ENCODE assay signal across 8 cellular contexts in genomic region chr7:33109758-33110238, GRCh38. TPM values are rescaled to one million over a fixed set of nuclear protein-coding genes. Genes with fewer than 3 reads are reported as not detected.
DNase-seq lines count a peak whose midpoint lies in the region; ATAC-seq, FAIRE-seq and TF ChIP-seq lines count a peak whose summit lies in the region.

No MANE protein-coding gene starts in this region.

- POLR2A ChIA-PET in GM12878 (lab: Charles Lee): interaction anchor here (1.0 kb wide), 1 partner anchor 20 kb away, joined by 3 read pairs; no protein-coding TSS in a partner anchor

- no peaks in the 10 kb centered on the region for H3K9me3 ChIP-seq in GM12878 (replicated peaks; ENCODE audit: control insufficient read depth, insufficient read depth, low read length)

- no peaks in the 10 kb centered on the region for H3K36me3 Mint-ChIP-seq in type B pancreatic cell

- H3K4me2 ChIP-seq in GM12878 (ENCODE audit: control insufficient read depth, insufficient read depth): peak overlapping the region; percentile 79

- in situ Hi-C loops in GM12878 (cut with MboI): loop anchor here (10.0 kb wide), 1 partner anchor 415 kb away; no protein-coding TSS in a partner anchor

- H2AFZ ChIP-seq in GM12878 (ENCODE audit: control insufficient read depth, low read depth, low read length): peak overlapping the region; percentile 76

- no peaks in the 10 kb centered on the region for H3K9me3 Mint-ChIP-seq in type B pancreatic cell

- RAD21 ChIA-PET in GM12878 (lab: Charles Lee; ENCODE audit: unreplicated experiment): interaction anchor here (1.1 to 2.0 kb wide), 3 partner anchors 20 to 70 kb away, joined by 3 to 14 read pairs (median 4); no protein-coding TSS in a partner anchor

- TF ChIP-seq EP300 in GM12878 (IDR thresholded peaks at IDR 0.05; ENCODE audit: borderline replicate concordance in 1 of 2, control insufficient read depth in 1 of 2, low read depth in 2 of 2, low read length in 2 of 2): no peak

- H3K79me2 ChIP-seq in GM12878 (ENCODE audit: control insufficient read depth, insufficient read depth, low read length): peaks cover 31% of the 10 kb centered on the region

- WGBS in GM12878 (ENCODE audit: insufficient coverage, insufficient replicate concordance, low lambda C conversion rate, missing lambda C conversion rate): 1% methylated on average over 11 of the region's 11 CpGs
- 13 to 16% methylated on average over 11 of the region's 11 CpGs for WGBS in lower leg skin, 2 donors

- H3K4me3 ChIP-seq in GM12878 (peak overlapping the region; percentile 72; the same call in 1 of the 2 replicates), lower leg skin (ENCODE audit: low read depth, poor library complexity, severe bottlenecking) (peak overlapping the region; percentile 91)

- FAIRE-seq in GM12878 (lab: Jason Lieb, UNC): no peak

- H3K27me3 Mint-ChIP-seq in type B pancreatic cell: peaks cover 27% of the 10 kb centered on the region

- TF ChIP-seq POLR2A in GM12878 (IDR thresholded peaks at IDR 0.05; ENCODE audit: low read depth, low read length) (no peak), lower leg skin (IDR thresholded peaks at IDR 0.05) (no peak)

- DNase-seq in ELR (ENCODE audit: low read depth) (peak; percentile 77), NCI-H146 (lab: John Stamatoyannopoulos, UW) (peak; percentile 24), GM12878 (ENCODE audit: low read depth, low spot score) (no peak), lower leg skin (ENCODE audit: low spot score in 2 of 2) (no peak), type B pancreatic cell (ENCODE audit: extremely low spot score, unreplicated experiment) (no peak), retina (no peak), left colon (no peak), HuH-7 (ENCODE audit: low spot score) (no peak)

- H3K4me1 Mint-ChIP-seq in type B pancreatic cell (ENCODE audit: unreplicated experiment): peaks cover 27% of the 10 kb centered on the region

- 0 out of 2 replicates have a peak, but pooled peaks cover 2% of the 10 kb centered on the region for H4K20me1 ChIP-seq in GM12878 (ENCODE audit: control insufficient read depth, insufficient read depth)

- H3K4me3 Mint-ChIP-seq in type B pancreatic cell: peak overlapping the region; percentile 77

- no peak overlapping the region for H3K27ac Mint-ChIP-seq in type B pancreatic cell

- no peaks in the 10 kb centered on the region; a peak in 1 of 4 replicates for H3K27me3 ChIP-seq in GM12878 (replicated peaks in 1 of 2; ENCODE audit: control insufficient read depth in 2 of 2, insufficient read depth in 2 of 2, low read length in 1 of 2)

- SMC1A ChIA-PET in GM12878 (lab: Charles Lee; ENCODE audit: uncharacterized antibody, unreplicated experiment): interaction anchor here (1.0 to 3.0 kb wide), 4 partner anchors 12 to 343 kb away, joined by 3 to 10 read pairs (median 4); partner anchors contain the start of gene BBS9

- no peaks in the 10 kb centered on the region for H3K36me3 ChIP-seq in GM12878 (ENCODE audit: control insufficient read depth in 2 of 2, insufficient read depth in 2 of 2, low read length in 1 of 2)

- TF ChIP-seq CTCF in GM12878 (IDR thresholded peaks at IDR 0.05 in 2 of 3, conservative IDR thresholded peaks at IDR 0.05 in 1 of 3; ENCODE audit: control insufficient read depth in 2 of 3, extremely low read depth in 1 of 3, insufficient read depth in 1 of 3, low read depth in 3 of 3, low read length in 3 of 3) (no peak), lower leg skin (IDR thresholded peaks at IDR 0.05) (no peak), type B pancreatic cell (conservative IDR thresholded peaks at IDR 0.05) (no peak)

- no peak overlapping the region for H3K27ac ChIP-seq in GM12878 (ENCODE audit: control insufficient read depth, insufficient read depth)

- TF ChIP-seq RAD21 in GM12878 (IDR thresholded peaks at IDR 0.05; ENCODE audit: insufficient read depth, low read depth, low read length): no peak

- H3K9ac ChIP-seq in GM12878 (ENCODE audit: control insufficient read depth, insufficient read depth, low read length): no peak overlapping the region

- BruUV-seq in GM12878 (replicated peaks; lab: Mats Ljungman, UMichigan): no TSS peak

- H3K4me1 ChIP-seq in GM12878 (ENCODE audit: control insufficient read depth, insufficient read depth, low read length): peaks cover 11% of the 10 kb centered on the region; the same call in 1 of the 2 replicates

- intact Hi-C loops in GM12878 (cut with micrococcal nuclease; ENCODE audit: unreplicated experiment): loop anchor here (2.0 to 10.0 kb wide), 4 partner anchors 47 to 345 kb away; partner anchors contain the start of genes FKBP9, KBTBD2 and NT5C3A
- intact Hi-C loops in lower leg skin (cut with DNase I; ENCODE audit: low total_unique reads): no loop called here
- intact Hi-C loops in left colon (cut with DNase I, micrococcal nuclease): no loop called here

- ATAC-seq in GM12878 (no peak), left colon (no peak)

- CTCF ChIA-PET in GM12878 (lab: Yijun Ruan, JAX): interaction anchor here (0.5 to 4.4 kb wide), 8 partner anchors 13 to 343 kb away, joined by 3 to 95 read pairs (median 3); partner anchors contain the start of gene NT5C3A

TF ChIP-seq in GM12878, 131 proteins besides CTCF, POLR2A, EP300 and RAD21 (continues in another document):
- no peak for TF ChIP-seq TAF1 (IDR thresholded peaks at IDR 0.05; ENCODE audit: borderline replicate concordance, low read depth, low read length)
- TF ChIP-seq NBN (IDR thresholded peaks at IDR 0.05): 0 out of 2 replicates have a peak, but pooled peaks have one; percentile 34

RNA-seq across cellular contexts. Expression of gene RP9, which starts 0.6 kb away (rescaled TPM):
- 14.0 and 14.6 TPM in 2 replicates for total RNA-seq in GM12878 (2013; cell fraction: nucleolus; rRNA removed)
- total RNA-seq in GM12878 (2014; rRNA removed): 13.9 and 14.8 TPM in 2 replicates
- total RNA-seq in GM12878 (2014; rRNA removed; fragmentation: Illumina TruSeq; extraction: Trizol): 17.7 and 18.5 TPM in 2 replicates
- total RNA-seq in GM12878 (2021): 9.7 and 11.4 TPM in 2 replicates
- 16.2 TPM for polyA plus RNA-seq in GM12878 (2011; ENCODE audit: low read depth)
- 20.2 and 20.3 TPM in 2 replicates for polyA plus RNA-seq in GM12878 (2011; rRNA removed)
- polyA plus RNA-seq in GM12878 (2011; cell fraction: cytosol; rRNA removed): 12.6 and 16.5 TPM in 2 replicates
- polyA plus RNA-seq in GM12878 (2011; cell fraction: nucleus; rRNA removed): 16.5 and 20.0 TPM in 2 replicates
- polyA plus RNA-seq in GM12878 (2012): 15.2 and 16.0 TPM in 2 replicates
- polyA plus RNA-seq in GM12878 (2014; fragmentation: Illumina TruSeq; extraction: Trizol): 20.8 and 25.3 TPM in 2 replicates
- 1 to 10 TPM; 7.6 to 9.6 TPM for polyA plus RNA-seq in GM12878 (2014; fragmentation: Nextera tagmentation; extraction: Ambion mirVana)
- polyA plus RNA-seq in GM12878 (2014; rRNA removed): 16.1 and 16.3 TPM in 2 replicates
- 10 to 100 TPM; 21.8 to 23.9 TPM for polyA plus RNA-seq in GM12878 (2016; fragmentation: Nextera tagmentation; extraction: Ambion mirVana)
- polyA minus RNA-seq in GM12878 (2011; rRNA and poly(A)+ RNA removed): 10.7 and 12.9 TPM in 2 replicates
- 3.5 and 6.7 TPM in 2 replicates for polyA minus RNA-seq in GM12878 (2011; cell fraction: cytosol; rRNA and poly(A)+ RNA removed)
- polyA minus RNA-seq in GM12878 (2011; cell fraction: nucleus; rRNA and poly(A)+ RNA removed): 14.6 and 20.7 TPM in 2 replicates
- total RNA-seq in lower leg skin: 10 to 100 TPM in 1 of 4 donors, 1 to 10 TPM in 3; 5.2 to 16.1 (median 7.3) TPM
- total RNA-seq in type B pancreatic cell (ENCODE audit: low replicate concordance): 17.4 and 21.2 TPM in 2 replicates
- 1 to 10 TPM; 9.5 to 9.9 TPM for total RNA-seq in left colon

RNA-seq across cellular contexts. Expression of gene BBS9, which starts 19.6 kb away (rescaled TPM):
- 41.7 and 42.0 TPM in 2 replicates for total RNA-seq in GM12878 (2013; cell fraction: nucleolus; rRNA removed)
- 2.8 and 3.3 TPM in 2 replicates for total RNA-seq in GM12878 (2014; rRNA removed)
- total RNA-seq in GM12878 (2014; rRNA removed; fragmentation: Illumina TruSeq; extraction: Trizol): 2.4 and 2.8 TPM in 2 replicates
- total RNA-seq in GM12878 (2021): 4.1 and 4.8 TPM in 2 replicates
- polyA plus RNA-seq in GM12878 (2011; ENCODE audit: low read depth): 3.2 TPM
- polyA plus RNA-seq in GM12878 (2011; rRNA removed): 5.6 and 6.5 TPM in 2 replicates
- polyA plus RNA-seq in GM12878 (2011; cell fraction: cytosol; rRNA removed): 2.7 and 3.3 TPM in 2 replicates
- 3.3 and 5.1 TPM in 2 replicates for polyA plus RNA-seq in GM12878 (2011; cell fraction: nucleus; rRNA removed)
- 3.2 and 4.1 TPM in 2 replicates for polyA plus RNA-seq in GM12878 (2012)
- 2.2 and 2.9 TPM in 2 replicates for polyA plus RNA-seq in GM12878 (2014; fragmentation: Illumina TruSeq; extraction: Trizol)
- polyA plus RNA-seq in GM12878 (2014; fragmentation: Nextera tagmentation; extraction: Ambion mirVana): 1 to 10 TPM; 1.2 to 2.3 TPM
- polyA plus RNA-seq in GM12878 (2014; rRNA removed): 1.5 TPM in 2 replicates
- 1 to 10 TPM; 2.3 to 4.5 TPM for polyA plus RNA-seq in GM12878 (2016; fragmentation: Nextera tagmentation; extraction: Ambion mirVana)
- polyA minus RNA-seq in GM12878 (2011; rRNA and poly(A)+ RNA removed): 11.0 and 14.5 TPM in 2 replicates
- polyA minus RNA-seq in GM12878 (2011; cell fraction: cytosol; rRNA and poly(A)+ RNA removed): 3.6 and 5.6 TPM in 2 replicates
- 19.0 and 33.4 TPM in 2 replicates for polyA minus RNA-seq in GM12878 (2011; cell fraction: nucleus; rRNA and poly(A)+ RNA removed)
- 10 to 100 TPM; 10.1 to 25.1 (median 11.2) TPM for total RNA-seq in lower leg skin
- 13.0 and 19.7 TPM in 2 replicates for total RNA-seq in type B pancreatic cell (ENCODE audit: low replicate concordance)
- 10 to 100 TPM in 1 of 2 donors, 1 to 10 TPM in 1; 7.9 to 11.0 TPM for total RNA-seq in left colon

RNA-seq across cellular contexts. Expression of gene NT5C3A, which starts 47.2 kb away (rescaled TPM):
- 83.7 and 97.2 TPM in 2 replicates for total RNA-seq in GM12878 (2013; cell fraction: nucleolus; rRNA removed)
- total RNA-seq in GM12878 (2014; rRNA removed) (61.0 and 80.5 TPM in 2 replicates), GM12878 (2014; rRNA removed; fragmentation: Illumina TruSeq; extraction: Trizol) (86.8 and 95.5 TPM in 2 replicates), GM12878 (2021) (53.8 and 60.2 TPM in 2 replicates), lower leg skin (10 to 100 TPM; 30.6 to 44.6 (median 38.9) TPM), type B pancreatic cell (ENCODE audit: low replicate concordance) (25.4 and 30.9 TPM in 2 replicates), left colon (10 to 100 TPM; 85.0 to 98.5 TPM)
- polyA plus RNA-seq in GM12878 (2011; ENCODE audit: low read depth): 57.7 TPM
- polyA plus RNA-seq in GM12878 (2011; rRNA removed) (96.5 and 181 TPM in 2 replicates), GM12878 (2014; fragmentation: Illumina TruSeq; extraction: Trizol) (88.1 and 115 TPM in 2 replicates), GM12878 (2014; fragmentation: Nextera tagmentation; extraction: Ambion mirVana) (100 to 1,000 TPM in 1 of 2 experiments, 10 to 100 TPM in 1; 81.8 to 111 TPM), GM12878 (2014; rRNA removed) (50.9 and 59.9 TPM in 2 replicates), GM12878 (2016; fragmentation: Nextera tagmentation; extraction: Ambion mirVana) (10 to 100 TPM; 53.0 to 57.9 TPM)
- 30.2 and 44.6 TPM in 2 replicates for polyA plus RNA-seq in GM12878 (2011; cell fraction: cytosol; rRNA removed)
- 26.3 and 27.5 TPM in 2 replicates for polyA plus RNA-seq in GM12878 (2011; cell fraction: nucleus; rRNA removed)
- 87.2 and 109 TPM in 2 replicates for polyA plus RNA-seq in GM12878 (2012)
- 24.4 and 36.4 TPM in 2 replicates for polyA minus RNA-seq in GM12878 (2011; rRNA and poly(A)+ RNA removed)
- 13.9 and 16.7 TPM in 2 replicates for polyA minus RNA-seq in GM12878 (2011; cell fraction: cytosol; rRNA and poly(A)+ RNA removed)
- 19.2 and 27.1 TPM in 2 replicates for polyA minus RNA-seq in GM12878 (2011; cell fraction: nucleus; rRNA and poly(A)+ RNA removed)

Comparison
In these comparisons a context has a peak if more than half of its experiments do, and no peak if none do; other contexts are left out.
1. DNase-seq: peak in ELR (single experiment) and NCI-H146 (single experiment); none in GM12878 (single experiment), lower leg skin (0 of 2), type B pancreatic cell (single experiment), retina (single experiment), left colon (0 of 2) and HuH-7 (single experiment).